In the genomic region with DNA sequence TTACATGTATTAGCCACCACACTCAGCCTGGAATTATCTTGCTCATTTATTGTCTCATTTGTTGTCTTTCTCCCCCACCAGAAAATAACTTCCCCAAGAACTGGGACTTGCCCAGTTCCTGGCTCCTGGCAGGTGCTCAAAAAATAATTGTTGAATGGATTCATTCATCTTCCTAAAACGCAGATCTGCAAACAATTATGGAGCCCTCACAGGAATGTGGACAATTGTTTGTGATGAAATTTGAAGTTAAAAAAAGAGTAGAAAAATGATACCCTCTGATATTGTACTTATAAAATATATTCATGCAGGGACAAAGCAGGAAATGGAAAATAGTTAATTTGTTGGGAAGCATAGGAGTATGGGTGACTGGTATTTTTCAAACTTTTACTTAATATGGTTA, we compare ENCODE assay signal across 13 cellular contexts.
DNase-seq lines count a peak whose midpoint lies in the region; TF ChIP-seq lines count a peak whose summit lies in the region.
"Had no signal": no experiment of that assay in that cellular context is flagged by ENCODE, and none has a peak within 500 bp of the region (broad histone marks: within the 10 kb centered on the region; RNA-seq: fewer than 3 reads in every experiment).

No MANE protein-coding gene starts in this region.

- H3K4me2 ChIP-seq in mammary epithelial cell (ENCODE audit: insufficient read depth, low read depth, low read length) = no peak overlapping the region
- H3K4me2 ChIP-seq: KMS-11 had no signal

- peaks cover 30% of the 10 kb centered on the region for H3K4me1 ChIP-seq in mammary epithelial cell (ENCODE audit: insufficient read depth, low read length)

- in situ Hi-C loops in mammary epithelial cell (cut with MboI; ENCODE audit: low sequenced_read_pairs in 2 of 2) = no loop called here

- H3K27me3 ChIP-seq in mammary epithelial cell (ENCODE audit: insufficient read depth, low read length) (no peaks in the 10 kb centered on the region), dorsolateral prefrontal cortex (peaks cover 0 to 13% (median 0%) of the 10 kb centered on the region in 45 donors)

- no peaks in the 10 kb centered on the region for H3K79me2 ChIP-seq in mammary epithelial cell (ENCODE audit: insufficient read depth, low read length)

- no peaks in the 10 kb centered on the region for H3K9me3 ChIP-seq in mammary epithelial cell (replicated peaks; ENCODE audit: insufficient read depth, low read length)

- DNase-seq in AG20443 (ENCODE audit: low spot score) = peak; percentile 77
- DNase-seq in HFF-Myc (ENCODE audit: extremely low read depth, low read depth) = peak; percentile 24
- peak; percentile 35 to 42 for DNase-seq in cardiac fibroblast (ENCODE audit: low read depth in 2 of 2)
- peak; percentile 56 for DNase-seq in fibroblast of the conjunctiva (ENCODE audit: low read depth)
- no peak for DNase-seq in mammary epithelial cell
- DNase-seq in GM20000 (ENCODE audit: low spot score) = no peak
- DNase-seq in dorsolateral prefrontal cortex = no peak
- DNase-seq: C1 segment of cervical spinal cord, MM.1S, NCI-H187 treated with DMSO at 0.1 percent for 48 hours, NCI-H446 had no signal

- no peaks in the 10 kb centered on the region for H3K36me3 ChIP-seq in mammary epithelial cell (ENCODE audit: insufficient read depth, low read length)

- no TSS peak for BruUV-seq in mammary epithelial cell (replicated peaks; lab: Mats Ljungman, UMichigan)

- H3K4me3 ChIP-seq in HFF-Myc (replicated peaks; ENCODE audit: low read depth, low read length) (no peak overlapping the region), cardiac fibroblast (replicated peaks in 1 of 2; ENCODE audit: low read depth in 2 of 2, low read length in 2 of 2) (no peak overlapping the region), mammary epithelial cell (replicated peaks in 1 of 3; ENCODE audit: insufficient read depth in 1 of 3, low read depth in 2 of 3, low read length in 3 of 3) (no peak overlapping the region), dorsolateral prefrontal cortex (no peak overlapping the region)
- H3K4me3 ChIP-seq: SK-N-MC had no signal

- no peak for TF ChIP-seq CTCF in HFF-Myc (IDR thresholded peaks at IDR 0.05; ENCODE audit: low read depth, low read length, missing control alignments)
- TF ChIP-seq CTCF in cardiac fibroblast (IDR thresholded peaks at IDR 0.05; ENCODE audit: low read depth, low read length) = no peak
- no peak for TF ChIP-seq CTCF in mammary epithelial cell (conservative IDR thresholded peaks at IDR 0.05 in 1 of 2, IDR thresholded peaks at IDR 0.05 in 1 of 2; ENCODE audit: extremely low read depth in 1 of 2, insufficient read depth in 1 of 2, low read depth in 1 of 2, low read length in 2 of 2)
- TF ChIP-seq CTCF in GM20000 (IDR thresholded peaks at IDR 0.05; ENCODE audit: extremely low read depth, missing control alignments) = no peak
- TF ChIP-seq CTCF in dorsolateral prefrontal cortex (IDR thresholded peaks at IDR 0.05 in 54 of 56, conservative IDR thresholded peaks at IDR 0.05 in 2 of 56; ENCODE audit: low read depth in 1 of 56, partially characterized antibody in 56 of 56) = no peak

- no peak overlapping the region for H3K9ac ChIP-seq in mammary epithelial cell (ENCODE audit: insufficient read depth, low read length)
- H3K9ac ChIP-seq: KMS-11 had no signal

- no peaks in the 10 kb centered on the region for H4K20me1 ChIP-seq in mammary epithelial cell (ENCODE audit: insufficient read depth, low read length)

- H3K27ac ChIP-seq in mammary epithelial cell (ENCODE audit: insufficient read depth, low read depth, low read length) (no peak overlapping the region), dorsolateral prefrontal cortex (no peak overlapping the region)
- H3K27ac ChIP-seq: KMS-11, SK-N-MC had no signal

- 11% methylated on average over 1 of the region's 1 CpG for WGBS in mammary epithelial cell (ENCODE audit: low coverage, missing lambda C conversion rate)

- CTCF ChIA-PET in mammary epithelial cell (lab: Charles Lee; ENCODE audit: low non-redundant PET) = no interaction called here

- no peak overlapping the region for H2AFZ ChIP-seq in mammary epithelial cell (ENCODE audit: low read depth, low read length)

- intact Hi-C loops in mammary epithelial cell (cut with micrococcal nuclease) (no loop called here), dorsolateral prefrontal cortex (cut with DNase I) (no loop called here)

- dilution Hi-C loops in mammary epithelial cell (cut with HindIII; ENCODE audit: low sequenced_read_pairs) = no loop called here

Comparison
In these comparisons a context has a peak if more than half of its experiments do, and no peak if none do; other contexts are left out.
1. DNase-seq: peak in AG20443 (single experiment), HFF-Myc (single experiment), cardiac fibroblast (2 of 2) and fibroblast of the conjunctiva (single experiment); none in mammary epithelial cell (single experiment), GM20000 (single experiment) and dorsolateral prefrontal cortex (0 of 10).